ENCODE assay signal across 12 cellular contexts in the genomic region with DNA sequence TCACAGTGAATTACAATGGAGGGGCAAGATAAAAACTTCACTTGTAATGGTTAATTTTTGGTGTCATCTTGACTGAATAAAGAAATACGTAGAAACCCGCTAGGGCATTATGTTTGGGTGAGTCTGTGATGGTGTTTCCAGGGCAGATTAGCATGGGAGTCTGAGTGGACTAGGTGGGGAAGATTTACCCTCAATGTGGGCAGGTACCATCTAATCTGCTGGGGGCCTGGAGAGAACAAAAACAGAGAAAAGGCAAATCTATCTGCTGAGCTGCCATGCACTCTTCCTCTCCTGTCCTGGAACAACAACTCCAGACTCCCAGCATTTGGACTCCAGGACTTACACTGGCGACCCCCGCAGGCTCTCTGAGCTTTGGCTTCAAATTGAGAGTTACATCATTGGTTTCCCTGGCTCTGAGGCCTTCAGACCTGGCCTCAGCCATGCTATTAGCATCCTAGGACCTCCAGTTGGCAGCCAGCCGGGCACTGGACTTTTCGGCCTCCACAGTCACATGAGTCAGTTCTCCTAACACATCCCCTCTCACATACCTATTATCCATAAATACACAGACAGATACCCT.
"Had no signal": no experiment of that assay in that cellular context is flagged by ENCODE, and none has a peak within 500 bp of the region (broad histone marks: within the 10 kb centered on the region; RNA-seq: fewer than 3 reads in every experiment).

No MANE protein-coding gene starts in this region.

- H3K27me3 Mint-ChIP-seq: activated CD4-positive, alpha-beta memory T cell treated with anti-CD3 and anti-CD28 coated beads for 36 hours; activated naive CD4-positive, alpha-beta T cell treated with anti-CD3 and anti-CD28 coated beads, Interleukin-2, amount 10 ng/mL, durations not matched to agents 7 days and 5 days had no signal

- H3K27me3 ChIP-seq: colonic mucosa, ovary, stomach had no signal

- ATAC-seq: activated T-cell treated with anti-CD3 and anti-CD28 coated beads, Interleukin-2, amount 50 U/mL, for 72 hours had no signal

- H3K4me3 Mint-ChIP-seq: activated CD4-positive, alpha-beta memory T cell treated with anti-CD3 and anti-CD28 coated beads for 36 hours; activated naive CD4-positive, alpha-beta T cell treated with anti-CD3 and anti-CD28 coated beads, Interleukin-2, amount 10 ng/mL, durations not matched to agents 7 days and 5 days; activated T-cell treated with anti-CD3 and anti-CD28 coated beads, Interleukin-2, amount 50 U/mL, for 72 hours; immature natural killer cell; T-helper 2 cell treated with Interferon-gamma antibody and Interleukin-4, amounts not matched to agents 5 μg/mL and 100 μg/mL, for 36 hours had no signal

- H3K27ac Mint-ChIP-seq: activated CD4-positive, alpha-beta memory T cell treated with anti-CD3 and anti-CD28 coated beads for 36 hours; activated naive CD4-positive, alpha-beta T cell treated with anti-CD3 and anti-CD28 coated beads, Interleukin-2, amount 10 ng/mL, durations not matched to agents 7 days and 5 days; activated T-cell treated with anti-CD3 and anti-CD28 coated beads, Interleukin-2, amount 50 U/mL, for 72 hours; immature natural killer cell; T-helper 2 cell treated with Interferon-gamma antibody and Interleukin-4, amounts not matched to agents 5 μg/mL and 100 μg/mL, for 36 hours had no signal

- H3K4me1 Mint-ChIP-seq: immature natural killer cell had no signal

- DNase-seq: activated CD4-positive, alpha-beta memory T cell treated with anti-CD3 and anti-CD28 coated beads for 36 hours; activated CD4-positive, CD25-positive, alpha-beta regulatory T cell treated with anti-CD3 and anti-CD28 coated beads, Interleukin-2, amount 50 U/mL, for 72 hours; activated naive CD4-positive, alpha-beta T cell treated with anti-CD3 and anti-CD28 coated beads, Interleukin-2, amount 10 ng/mL, durations not matched to agents 7 days and 5 days; activated T-cell treated with anti-CD3 and anti-CD28 coated beads, Interleukin-2, amount 50 U/mL, for 72 hours; colonic mucosa; hypothalamus; immature natural killer cell; ovary; stimulated activated CD4-positive, alpha-beta T cell treated with anti-CD3 and anti-CD28 coated beads, Interleukin-4, amount 100 ng/mL, for 4 hours; stomach had no signal

- H3K4me3 ChIP-seq: colonic mucosa, lung, ovary, stomach had no signal

- H3K27ac ChIP-seq: colonic mucosa, ovary, stomach had no signal

- H3K36me3 Mint-ChIP-seq: activated CD4-positive, alpha-beta memory T cell treated with anti-CD3 and anti-CD28 coated beads for 36 hours had no signal

- H3K4me1 ChIP-seq: colonic mucosa had no signal

- H3K9me3 ChIP-seq: colonic mucosa, ovary, stomach had no signal

- H3K36me3 ChIP-seq: colonic mucosa, ovary, stomach had no signal
